In genomic region chr12:2266666-2267623, GRCh38 we compare ENCODE assay signal across 1 cellular context.
TF ChIP-seq lines count a peak whose summit lies in the region.

No MANE protein-coding gene starts in this region.

TF ChIP-seq in HepG2, 621 proteins besides CTCF, POLR2A, EP300 and RAD21 (continued from another document):
- TF ChIP-seq ARID5B (CRISPR knock-in tag; IDR thresholded peaks at IDR 0.05) (peak; percentile 12; the same call in 1 of the 2 replicates), CREB3 (CRISPR knock-in tag; IDR thresholded peaks at IDR 0.05) (no peak), ZNF816 (CRISPR knock-in tag; IDR thresholded peaks at IDR 0.05; ENCODE audit: borderline replicate concordance) (no peak), ZFP36 (IDR thresholded peaks at IDR 0.05; ENCODE audit: borderline replicate concordance, low read depth, low read length, partially characterized antibody) (no peak), ARID3A (IDR thresholded peaks at IDR 0.05; ENCODE audit: low read depth, low read length) (peak; percentile 26; the same call in 1 of the 2 replicates)
